In the genomic region with DNA sequence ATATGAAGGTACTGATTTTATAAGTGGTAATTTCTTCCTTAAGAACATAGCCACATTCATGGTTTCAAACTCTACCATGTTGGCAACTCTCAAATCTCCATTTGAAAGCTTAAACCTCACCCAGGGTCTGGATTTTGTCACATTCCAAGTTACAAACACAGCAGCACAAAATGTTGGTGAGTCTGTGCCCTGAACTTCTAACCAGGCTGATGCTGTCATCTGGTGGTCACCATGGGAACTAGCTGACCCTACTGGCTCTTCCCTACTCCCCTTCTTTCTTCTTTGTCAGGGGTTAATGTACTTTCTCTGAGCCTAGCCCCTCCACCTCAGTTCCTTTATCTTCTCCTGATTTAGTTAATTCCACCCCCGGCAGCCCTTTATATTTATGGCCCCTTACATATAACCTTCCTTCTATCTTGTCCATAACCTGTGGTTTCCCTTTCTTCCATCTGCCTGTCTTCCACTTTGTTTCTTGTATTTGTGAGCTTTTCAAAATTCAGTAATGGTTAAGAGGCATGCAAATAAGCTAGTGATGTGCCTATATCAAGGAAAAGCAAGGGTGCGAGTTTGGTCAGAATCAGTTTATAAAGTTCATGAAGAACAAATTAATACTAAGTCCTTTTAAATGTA, we compare ENCODE assay signal across 8 cellular contexts. TPM values are rescaled to one million over a fixed set of nuclear protein-coding genes. Genes with fewer than 3 reads are reported as not detected.
DNase-seq lines count a peak whose midpoint lies in the region; ATAC-seq, FAIRE-seq and TF ChIP-seq lines count a peak whose summit lies in the region.

No MANE protein-coding gene starts in this region.

- H3K9me3 ChIP-seq in A549 (no peaks in the 10 kb centered on the region), SU-DHL-6 (ENCODE audit: insufficient read depth, low read length) (no peaks in the 10 kb centered on the region), K562 (replicated peaks; ENCODE audit: control insufficient read depth, insufficient read depth, low read depth, low read length) (no peaks in the 10 kb centered on the region), small intestine (ENCODE audit: control insufficient read depth, low read depth) (no peaks in the 10 kb centered on the region)

- H3K9me1 ChIP-seq in K562 (ENCODE audit: control insufficient read depth, insufficient read depth, low read length), result no peaks in the 10 kb centered on the region

- WGBS in A549 (ENCODE audit: missing lambda C conversion rate), result 80% methylated on average over 2 of the region's 2 CpGs
- WGBS in K562 (ENCODE audit: insufficient coverage, low coverage, missing lambda C conversion rate), result 51% methylated on average over 2 of the region's 2 CpGs
- WGBS in small intestine, 3 donors, result 73 to 76% (median 74%) methylated on average over 2 of the region's 2 CpGs

- FAIRE-seq in A549 (lab: Jason Lieb, UNC), result no peak
- FAIRE-seq in K562 (lab: Jason Lieb, UNC), result peak; percentile 57
- no peak for FAIRE-seq in small intestine (lab: Jason Lieb, UNC)

- TF ChIP-seq CTCF in A549 (IDR thresholded peaks at IDR 0.05) (peak; percentile 84), GM12872 (IDR thresholded peaks at IDR 0.05; ENCODE audit: insufficient read depth, low read depth, low read length) (peak; percentile 100), SU-DHL-6 (IDR thresholded peaks at IDR 0.05; ENCODE audit: insufficient read depth, low read length, poor library complexity, severe bottlenecking) (peak; percentile 54), K562 (IDR thresholded peaks at IDR 0.05 in 2 of 3, conservative IDR thresholded peaks at IDR 0.05 in 1 of 3; ENCODE audit: insufficient read depth in 2 of 3, low read depth in 1 of 3, low read length in 3 of 3) (peak; percentile 85 to 88 (median 86))

- TF ChIP-seq EP300 in A549 (IDR thresholded peaks at IDR 0.05), result no peak
- no peak for TF ChIP-seq EP300 in K562 (IDR thresholded peaks at IDR 0.05; ENCODE audit: low read length)

- TF ChIP-seq RAD21 in A549 (conservative IDR thresholded peaks at IDR 0.05 in 1 of 2, IDR thresholded peaks at IDR 0.05 in 1 of 2) (peak; percentile 87 to 90), K562 (CRISPR knock-in tag; conservative IDR thresholded peaks at IDR 0.05 in 1 of 2, IDR thresholded peaks at IDR 0.05 in 1 of 2) (peak; percentile 94 to 97)

- H3K27me3 ChIP-seq in SU-DHL-6 (ENCODE audit: low read length), result no peaks in the 10 kb centered on the region
- no peaks in the 10 kb centered on the region for H3K27me3 ChIP-seq in K562 (ENCODE audit: control insufficient read depth in 2 of 2, insufficient read depth in 2 of 2, low read length in 2 of 2)
- no peaks in the 10 kb centered on the region for H3K27me3 ChIP-seq in small intestine (ENCODE audit: control insufficient read depth in 2 of 2, insufficient read depth in 2 of 2, low read length in 2 of 2)

- CTCF ChIA-PET in A549 (lab: Yijun Ruan, JAX), result interaction anchor here (0.7 to 12.8 kb wide), 50 partner anchors 8 to 371 kb away, joined by 3 to 212 read pairs (median 4); a partner anchor contains a TSS
- CTCF ChIA-PET in K562 (lab: Yijun Ruan, JAX; ENCODE audit: low intra/inter-chr PET ratio), result interaction anchor here (1.4 to 4.9 kb wide), 4 partner anchors 140 to 293 kb away, joined by 5 to 61 read pairs (median 6); no protein-coding TSS in a partner anchor

- H3K4me3 ChIP-seq in A549, result no peak overlapping the region
- H3K4me3 ChIP-seq in SU-DHL-6 (ENCODE audit: insufficient read depth, low read length, poor library complexity, severe bottlenecking), result no peak overlapping the region
- no peak overlapping the region for H3K4me3 ChIP-seq in K562
- no peak overlapping the region for H3K4me3 ChIP-seq in small intestine (ENCODE audit: low read depth in 1 of 2, low read length in 2 of 2)

- BruUV-seq in K562 (replicated peaks; lab: Mats Ljungman, UMichigan), result no TSS peak

- H3K27ac ChIP-seq in A549 (no peak overlapping the region), SU-DHL-6 (ENCODE audit: low read depth, low read length) (no peak overlapping the region), K562 (ENCODE audit: extremely low read depth, low read depth, low read length) (no peak overlapping the region), small intestine (ENCODE audit: low read depth in 1 of 2, low read length in 1 of 2) (no peak overlapping the region)

- H3K9ac ChIP-seq in SU-DHL-6 (ENCODE audit: low read length) (no peak overlapping the region), K562 (ENCODE audit: insufficient read depth in 1 of 2, low read depth in 2 of 2, low read length in 2 of 2) (no peak overlapping the region)

- H3K79me2 ChIP-seq in SU-DHL-6 (ENCODE audit: insufficient read depth, low read length) (no peaks in the 10 kb centered on the region), K562 (ENCODE audit: control insufficient read depth, insufficient read depth, low read length) (no peaks in the 10 kb centered on the region)

- no peaks in the 10 kb centered on the region for H4K20me1 ChIP-seq in SU-DHL-6 (ENCODE audit: low read depth, low read length)
- no peaks in the 10 kb centered on the region for H4K20me1 ChIP-seq in K562 (replicated peaks; ENCODE audit: control insufficient read depth, insufficient read depth, low read length)

- H3K36me3 ChIP-seq in SU-DHL-6 (ENCODE audit: low read length) (no peaks in the 10 kb centered on the region), K562 (ENCODE audit: control insufficient read depth, insufficient read depth, low read length) (peaks cover 87% of the 10 kb centered on the region), small intestine (ENCODE audit: control insufficient read depth in 2 of 2, insufficient read depth in 2 of 2, low read length in 2 of 2) (peaks cover 5 to 10% of the 10 kb centered on the region in 2 donors)

- H3K9me2 ChIP-seq in SU-DHL-6 (replicated peaks; ENCODE audit: insufficient read depth, low read length), result no peaks in the 10 kb centered on the region

- H3F3A ChIP-seq in SU-DHL-6 (ENCODE audit: insufficient read depth), result no peaks in the 10 kb centered on the region

- POLR2A ChIA-PET in A549 (lab: Yijun Ruan, JAX) (no interaction called here), K562 (lab: Yijun Ruan, JAX) (interaction anchor here (0.6 to 1.5 kb wide), 4 partner anchors 13 to 297 kb away, joined by 3 to 4 read pairs (median 4); no protein-coding TSS in a partner anchor)

- DNase-seq in A549 (ENCODE audit: low read depth in 1 of 2, low spot score in 1 of 2) (peak; percentile 44 to 57), K562 (ENCODE audit: extremely low read depth in 1 of 4, low spot score in 3 of 4) (peak; percentile 60 to 70 (median 66)), iPS DF 4.7 (ENCODE audit: extremely low read depth, low spot score) (peak; percentile 49), small intestine (peak; percentile 36), NCI-H2081 treated with DMSO at 0.1 percent for 48 hours (lab: John Stamatoyannopoulos, UW) (no peak)

- intact Hi-C loops in K562 (cut with micrococcal nuclease), result loop anchor here (1.0 to 5.0 kb wide), 4 partner anchors 124 to 293 kb away; no protein-coding TSS in a partner anchor

- H2AFZ ChIP-seq in SU-DHL-6 (ENCODE audit: low read depth, low read length, severe bottlenecking), result no peak overlapping the region
- no peak overlapping the region for H2AFZ ChIP-seq in K562 (ENCODE audit: low read depth, low read length)

- ATAC-seq in A549 (peak; percentile 90 to 93; a peak in 5 of 6 replicates), HG03354 (IDR thresholded peaks at IDR 0.05; ENCODE audit: poor library complexity, severe bottlenecking, unreplicated experiment) (peak; percentile 72), K562 (peak; percentile 96)

- H3K4me1 ChIP-seq in A549 (no peaks in the 10 kb centered on the region), K562 (replicated peaks in 1 of 2; ENCODE audit: control insufficient read depth in 2 of 2, insufficient read depth in 2 of 2, low read length in 2 of 2) (peaks cover 0 to 15% of the 10 kb centered on the region in 2 experiments; a peak in 3 of 5 replicates), small intestine (ENCODE audit: control insufficient read depth in 2 of 2, insufficient read depth in 1 of 2, low read depth in 1 of 2, low read length in 1 of 2) (no peaks in the 10 kb centered on the region)

- H3K4me2 ChIP-seq in A549 (no peak overlapping the region), SU-DHL-6 (ENCODE audit: low read depth, low read length, poor library complexity, severe bottlenecking) (no peak overlapping the region), K562 (ENCODE audit: insufficient read depth, low read length) (no peak overlapping the region)

- TF ChIP-seq POLR2A in A549 (IDR thresholded peaks at IDR 0.05; ENCODE audit: low read length), result no peak
- TF ChIP-seq POLR2A in K562 (conservative IDR thresholded peaks at IDR 0.05), result no peak

- in situ Hi-C loops in K562 (cut with MboI), result no loop called here

TF ChIP-seq in A549, 52 proteins besides CTCF, POLR2A, EP300 and RAD21 (continues in another document):
- peak; percentile 83 for TF ChIP-seq SMC3 (IDR thresholded peaks at IDR 0.05)

RNA-seq across cellular contexts. Expression of a gene that starts 35.9 kb away (rescaled TPM):
- polyA plus RNA-seq in A549 (2011; rRNA removed) (45.5 and 77.1 TPM in 2 replicates), A549 (2017; fragmentation: RNase III; extraction: RNeasy Plus Mini Kit Qiagen cat#74134 plus additional on column Dnase treatment) (18.3 to 25.8 TPM (median 25.4 TPM) in 3 replicates), K562 (2011; rRNA removed) (60.6 and 62.4 TPM in 2 replicates), K562 (2014; fragmentation: Illumina TruSeq; extraction: Trizol) (21.0 and 22.9 TPM in 2 replicates), K562 (2014; fragmentation: Nextera tagmentation; extraction: Ambion mirVana) (10 to 100 TPM; 15.9 to 57.6 TPM), K562 (2014; rRNA removed) (14.0 and 15.5 TPM in 2 replicates), small intestine (1 to 10 TPM; 3.8 to 9.8 (median 3.8) TPM)
- polyA plus RNA-seq in A549 (2012; cell fraction: cytosol; rRNA removed), result 6.6 and 13.0 TPM in 2 replicates
- polyA plus RNA-seq in A549 (2012; cell fraction: nucleus; rRNA removed), result 4.0 and 10.0 TPM in 2 replicates
- polyA minus RNA-seq in A549 (2011; rRNA and poly(A)+ RNA removed), result 211 and 216 TPM in 2 replicates
- total RNA-seq in K562 (2011; cell fraction: chromatin; rRNA removed; ENCODE audit: low replicate concordance), result 128 and 138 TPM in 2 replicates
- total RNA-seq in K562 (2011; cell fraction: nucleolus; rRNA removed), result 54.0 and 59.5 TPM in 2 replicates
- total RNA-seq in K562 (2011; cell fraction: nucleoplasm; rRNA removed), result 105 and 166 TPM in 2 replicates
- total RNA-seq in K562 (2014; rRNA removed) (22.0 and 23.8 TPM in 2 replicates), K562 (2014; rRNA removed; fragmentation: Illumina TruSeq; extraction: Trizol) (43.7 and 52.6 TPM in 2 replicates), K562 (2015; rRNA removed; fragmentation: Illumina TruSeq; extraction: Trizol) (39.6 and 42.7 TPM in 2 replicates), K562 (2021) (47.1 and 51.9 TPM in 2 replicates)
- polyA plus RNA-seq in K562 (2011; cell fraction: cytosol; rRNA removed), result 26.0 and 33.7 TPM in 2 replicates
- 34.5 and 36.0 TPM in 2 replicates for polyA plus RNA-seq in K562 (2011; cell fraction: nucleus; rRNA removed)
- polyA plus RNA-seq in K562 (2012), result 21.8 and 26.0 TPM in 2 replicates
- polyA minus RNA-seq in K562 (2011; rRNA and poly(A)+ RNA removed), result 200 and 204 TPM in 2 replicates
- polyA minus RNA-seq in K562 (2011; cell fraction: cytosol; rRNA and poly(A)+ RNA removed), result 71.2 and 76.9 TPM in 2 replicates
- 21.1 and 40.8 TPM in 2 replicates for polyA minus RNA-seq in K562 (2011; cell fraction: nucleus; rRNA and poly(A)+ RNA removed)
